ENCODE assay signal across 8 cellular contexts in the genomic region with DNA sequence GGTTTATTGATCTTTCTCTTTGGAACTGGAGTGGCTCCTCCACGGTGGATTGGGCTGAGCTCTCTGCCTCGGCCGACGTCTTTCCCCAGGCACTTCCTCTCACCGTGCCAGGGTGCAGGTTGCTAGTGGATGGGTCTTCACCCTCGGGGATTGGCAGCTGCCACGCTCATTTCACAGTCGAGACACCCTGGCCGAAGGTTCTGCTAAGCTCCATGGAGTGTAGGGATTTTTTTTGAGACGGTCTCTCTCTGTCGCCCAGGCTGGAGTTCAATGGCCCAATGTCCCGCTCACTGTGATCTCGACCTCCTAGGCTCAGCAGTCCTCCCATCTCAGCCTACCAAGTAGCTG.
A peak's percentile ranks its signal among the peaks of the same experiment; 100 is the strongest.
DNase-seq lines count a peak whose midpoint lies in the region; ATAC-seq lines count a peak whose summit lies in the region.

No MANE protein-coding gene starts in this region.

- H3K23ac ChIP-seq in mesendoderm (ENCODE audit: low read length), result peak overlapping the region; percentile 86

- peak overlapping the region; percentile 75 for H3K4me3 Mint-ChIP-seq in activated CD4-positive, alpha-beta T cell treated with anti-CD3 and anti-CD28 coated beads, Interleukin-2, amount 10 ng/mL, durations not matched to agents 24 days and 14 days
- peak overlapping the region; percentile 74 for H3K4me3 Mint-ChIP-seq in activated naive CD8-positive, alpha-beta T cell treated with anti-CD3 and anti-CD28 coated beads for 36 hours

- H3K4me1 ChIP-seq in mesendoderm (ENCODE audit: control insufficient read depth, low read depth, low read length) (peaks cover 25% of the 10 kb centered on the region), thymus (ENCODE audit: control insufficient read depth, insufficient read depth, low read length) (peaks cover 44% of the 10 kb centered on the region)

- no peak for DNase-seq in activated CD4-positive, alpha-beta T cell treated with anti-CD3 and anti-CD28 coated beads, Interleukin-2, amount 10 ng/mL, durations not matched to agents 24 days and 14 days
- DNase-seq in activated CD4-positive, alpha-beta T cell treated with anti-CD3 and anti-CD28 coated beads for 4 hours, result no peak
- no peak for DNase-seq in activated naive CD8-positive, alpha-beta T cell treated with anti-CD3 and anti-CD28 coated beads for 36 hours
- DNase-seq in mesendoderm (no peak), NCI-H146 treated with DMSO at 0.1 percent for 48 hours (lab: John Stamatoyannopoulos, UW; ENCODE audit: unreplicated experiment) (no peak), RPMI8226 (no peak)

- peak overlapping the region; percentile 85 for H3K27ac Mint-ChIP-seq in activated CD4-positive, alpha-beta T cell treated with anti-CD3 and anti-CD28 coated beads, Interleukin-2, amount 10 ng/mL, durations not matched to agents 24 days and 14 days
- peak overlapping the region; percentile 88 for H3K27ac Mint-ChIP-seq in activated naive CD8-positive, alpha-beta T cell treated with anti-CD3 and anti-CD28 coated beads for 36 hours

- intact Hi-C loops in activated CD4-positive, alpha-beta T cell treated with anti-CD3 and anti-CD28 coated beads, Interleukin-2, amount 10 ng/mL, durations not matched to agents 24 days and 14 days (cut with micrococcal nuclease), result no loop called here

- H3K79me2 ChIP-seq in mesendoderm (ENCODE audit: control insufficient read depth, insufficient read depth, low read length), result peaks cover 18% of the 10 kb centered on the region

- peaks cover 25% of the 10 kb centered on the region for H3K79me1 ChIP-seq in mesendoderm (ENCODE audit: low read length)

- H3K4me2 ChIP-seq in mesendoderm (ENCODE audit: low read length), result peak overlapping the region; percentile 14

- H2BK5ac ChIP-seq in mesendoderm (ENCODE audit: low read length), result peak overlapping the region; percentile 31

- H3K18ac ChIP-seq in mesendoderm (ENCODE audit: low read length), result peak overlapping the region; percentile 9

- H3K27me3 ChIP-seq in mesendoderm (ENCODE audit: insufficient read depth, low read length, poor library complexity) (no peaks in the 10 kb centered on the region), thymus (ENCODE audit: control insufficient read depth, insufficient read depth) (no peaks in the 10 kb centered on the region)

- no CpG with 5 or more reads among the region's 13 CpGs for WGBS in mesendoderm (ENCODE audit: extremely low coverage, insufficient coverage, low lambda C conversion rate)
- WGBS in thymus, result 46% methylated on average over 13 of the region's 13 CpGs

- H3K27me3 Mint-ChIP-seq in activated CD4-positive, alpha-beta T cell treated with anti-CD3 and anti-CD28 coated beads, Interleukin-2, amount 10 ng/mL, durations not matched to agents 24 days and 14 days, result no peaks in the 10 kb centered on the region
- no peaks in the 10 kb centered on the region for H3K27me3 Mint-ChIP-seq in activated naive CD8-positive, alpha-beta T cell treated with anti-CD3 and anti-CD28 coated beads for 36 hours

- H3K4me3 ChIP-seq in mesendoderm (ENCODE audit: low read length) (no peak overlapping the region), thymus (ENCODE audit: low read length) (peak overlapping the region; percentile 8)

- H4K5ac ChIP-seq in mesendoderm (ENCODE audit: low read length), result no peak overlapping the region

- no peak overlapping the region for H3K4ac ChIP-seq in mesendoderm (ENCODE audit: low read depth, low read length)

- peaks cover 11% of the 10 kb centered on the region for H3K36me3 Mint-ChIP-seq in activated CD4-positive, alpha-beta T cell treated with anti-CD3 and anti-CD28 coated beads, Interleukin-2, amount 10 ng/mL, durations not matched to agents 24 days and 14 days (ENCODE audit: low read depth)
- H3K36me3 Mint-ChIP-seq in activated naive CD8-positive, alpha-beta T cell treated with anti-CD3 and anti-CD28 coated beads for 36 hours, result no peaks in the 10 kb centered on the region

- no peak overlapping the region for H4K8ac ChIP-seq in mesendoderm (ENCODE audit: low read depth, low read length)

- H3K9me3 Mint-ChIP-seq in activated CD4-positive, alpha-beta T cell treated with anti-CD3 and anti-CD28 coated beads, Interleukin-2, amount 10 ng/mL, durations not matched to agents 24 days and 14 days, result no peaks in the 10 kb centered on the region
- H3K9me3 Mint-ChIP-seq in activated naive CD8-positive, alpha-beta T cell treated with anti-CD3 and anti-CD28 coated beads for 36 hours, result no peaks in the 10 kb centered on the region

- H3K36me3 ChIP-seq in mesendoderm (ENCODE audit: control insufficient read depth, insufficient read depth, low read length) (no peaks in the 10 kb centered on the region), thymus (ENCODE audit: control insufficient read depth, insufficient read depth) (peaks cover 28% of the 10 kb centered on the region)

- no peak overlapping the region for H2BK120ac ChIP-seq in mesendoderm (ENCODE audit: low read depth, low read length)

- H3K56ac ChIP-seq in mesendoderm (ENCODE audit: low read length), result peak overlapping the region; percentile 84

- H3K9ac ChIP-seq in mesendoderm (ENCODE audit: low read length), result peak overlapping the region; percentile 54

- no peaks in the 10 kb centered on the region for H3K9me3 ChIP-seq in thymus (ENCODE audit: control insufficient read depth)

- H2AK5ac ChIP-seq in mesendoderm (ENCODE audit: low read length), result peak overlapping the region; percentile 77

- peaks cover 38% of the 10 kb centered on the region for H3K4me1 Mint-ChIP-seq in activated CD4-positive, alpha-beta T cell treated with anti-CD3 and anti-CD28 coated beads, Interleukin-2, amount 10 ng/mL, durations not matched to agents 24 days and 14 days
- H3K4me1 Mint-ChIP-seq in activated naive CD8-positive, alpha-beta T cell treated with anti-CD3 and anti-CD28 coated beads for 36 hours, result peaks cover 41% of the 10 kb centered on the region

- H3K27ac ChIP-seq in mesendoderm (ENCODE audit: low read depth, low read length), result peak overlapping the region; percentile 71
- peak overlapping the region; percentile 86 for H3K27ac ChIP-seq in thymus (ENCODE audit: low read depth)

- no peak for ATAC-seq in GM18858 (IDR thresholded peaks at IDR 0.05; ENCODE audit: unreplicated experiment)

- no peak overlapping the region for H2BK15ac ChIP-seq in mesendoderm (replicated peaks; ENCODE audit: low read depth)
